15 cellular contexts compared by ENCODE assay signal in genomic region chr9:114680266-114681011, GRCh38. TPM values are rescaled to one million over a fixed set of nuclear protein-coding genes. Genes with fewer than 3 reads are reported as not detected.
DNase-seq lines count a peak whose midpoint lies in the region; ATAC-seq and TF ChIP-seq lines count a peak whose summit lies in the region.
"Had no signal": no experiment of that assay in that cellular context is flagged by ENCODE, and none has a peak within 500 bp of the region (broad histone marks: within the 10 kb centered on the region; RNA-seq: fewer than 3 reads in every experiment).

No MANE protein-coding gene starts in this region.

- peak overlapping the region; percentile 77 for H2BK12ac ChIP-seq in trophoblast cell (ENCODE audit: low read length)

- peaks cover 5 to 7% of the 10 kb centered on the region in 2 experiments for H3K4me1 ChIP-seq in trophoblast cell (ENCODE audit: control insufficient read depth in 1 of 2, insufficient read depth in 2 of 2, low read length in 2 of 2)
- H3K4me1 ChIP-seq in left lung: peaks cover 0 to 5% of the 10 kb centered on the region in 2 donors

- peak overlapping the region; percentile 23 for H3K27ac Mint-ChIP-seq in activated T-cell treated with anti-CD3 and anti-CD28 coated beads, Interleukin-2, amount 50 U/mL, for 72 hours
- H3K27ac Mint-ChIP-seq in activated T-helper 17 cell treated with anti-CD3 and anti-CD28 coated beads, Interleukin-2, amount 50 U/mL, for 72 hours: peak overlapping the region; percentile 71
- no peak overlapping the region for H3K27ac Mint-ChIP-seq in glutamatergic neuron (ENCODE audit: unreplicated experiment)

- no peak overlapping the region for H4K8ac ChIP-seq in trophoblast cell (ENCODE audit: low read depth, low read length)

- no peak overlapping the region for H4K12ac ChIP-seq in trophoblast cell (ENCODE audit: low read depth, low read length)

- no peaks in the 10 kb centered on the region for H3K9me3 ChIP-seq in trophoblast cell (ENCODE audit: insufficient read depth, low read depth, low read length)
- H3K9me3 ChIP-seq in left lung: no peaks in the 10 kb centered on the region
- H3K9me3 ChIP-seq: A549 had no signal

- H3K27me3 ChIP-seq in trophoblast cell (ENCODE audit: insufficient read depth, low read length) (no peaks in the 10 kb centered on the region), left lung (no peaks in the 10 kb centered on the region)

- H3K9ac ChIP-seq in trophoblast cell (ENCODE audit: low read length): no peak overlapping the region

- no CpG with 5 or more reads among the region's 8 CpGs for WGBS in trophoblast cell (ENCODE audit: extremely low coverage, insufficient coverage, insufficient read length)

- H3K79me1 ChIP-seq in trophoblast cell (ENCODE audit: low read length): peaks cover 6% of the 10 kb centered on the region

- no peak overlapping the region for H2BK5ac ChIP-seq in trophoblast cell (ENCODE audit: low read depth, low read length, poor library complexity)

- peak overlapping the region in 1 of 2 donors; percentile 34 for H3K4me3 Mint-ChIP-seq in activated T-cell treated with anti-CD3 and anti-CD28 coated beads, Interleukin-2, amount 50 U/mL, for 72 hours
- H3K4me3 Mint-ChIP-seq in activated T-helper 17 cell treated with anti-CD3 and anti-CD28 coated beads, Interleukin-2, amount 50 U/mL, for 72 hours: peak overlapping the region; percentile 12
- H3K4me3 Mint-ChIP-seq in glutamatergic neuron (ENCODE audit: unreplicated experiment): no peak overlapping the region

- H3K4me1 Mint-ChIP-seq in activated T-cell treated with anti-CD3 and anti-CD28 coated beads, Interleukin-2, amount 50 U/mL, for 72 hours (ENCODE audit: low read depth): peaks cover 55% of the 10 kb centered on the region
- H3K4me1 Mint-ChIP-seq in activated T-helper 17 cell treated with anti-CD3 and anti-CD28 coated beads, Interleukin-2, amount 50 U/mL, for 72 hours: peaks cover 21% of the 10 kb centered on the region
- no peaks in the 10 kb centered on the region for H3K4me1 Mint-ChIP-seq in glutamatergic neuron (ENCODE audit: low read depth, unreplicated experiment)

- H3K36me3 ChIP-seq in trophoblast cell (ENCODE audit: control insufficient read depth in 1 of 2, insufficient read depth in 2 of 2, low read length in 2 of 2) (peaks cover 0 to 1% of the 10 kb centered on the region in 2 experiments), left lung (no peaks in the 10 kb centered on the region)

- H3K14ac ChIP-seq in trophoblast cell (ENCODE audit: low read length): no peak overlapping the region

- no peak overlapping the region for H2AFZ ChIP-seq in trophoblast cell (ENCODE audit: insufficient read depth, low read length, poor library complexity)

- no peak overlapping the region for H3K4ac ChIP-seq in trophoblast cell (ENCODE audit: low read depth, low read length)

- H4K91ac ChIP-seq in trophoblast cell (ENCODE audit: low read depth, low read length): peak overlapping the region; percentile 42

- H3K27ac ChIP-seq in trophoblast cell (ENCODE audit: low read depth, low read length) (no peak overlapping the region), left lung (no peak overlapping the region)
- H3K27ac ChIP-seq: RWPE1 had no signal

- no peaks in the 10 kb centered on the region for H3K9me3 Mint-ChIP-seq in activated T-cell treated with anti-CD3 and anti-CD28 coated beads, Interleukin-2, amount 50 U/mL, for 72 hours
- H3K9me3 Mint-ChIP-seq in activated T-helper 17 cell treated with anti-CD3 and anti-CD28 coated beads, Interleukin-2, amount 50 U/mL, for 72 hours: no peaks in the 10 kb centered on the region
- H3K9me3 Mint-ChIP-seq in glutamatergic neuron (ENCODE audit: unreplicated experiment): no peaks in the 10 kb centered on the region

- H2BK120ac ChIP-seq in trophoblast cell (ENCODE audit: insufficient read depth, low read length, poor library complexity): peak overlapping the region; percentile 38

- ATAC-seq in activated T-cell treated with anti-CD3 and anti-CD28 coated beads, Interleukin-2, amount 50 U/mL, for 72 hours (replicated peaks in 1 of 2): peak in 1 of 2 donors; percentile 34
- ATAC-seq in activated T-helper 17 cell treated with anti-CD3 and anti-CD28 coated beads, Interleukin-2, amount 50 U/mL, for 72 hours (replicated peaks): peak; percentile 13
- ATAC-seq in left lung (no peak), GM18502 (IDR thresholded peaks at IDR 0.05; ENCODE audit: poor library complexity, unreplicated experiment) (no peak)
- ATAC-seq: A549 had no signal

- H3K18ac ChIP-seq in trophoblast cell (ENCODE audit: low read length): no peak overlapping the region

- peaks cover 1 to 6% of the 10 kb centered on the region in 2 donors for H3K36me3 Mint-ChIP-seq in activated T-cell treated with anti-CD3 and anti-CD28 coated beads, Interleukin-2, amount 50 U/mL, for 72 hours (ENCODE audit: insufficient read depth in 2 of 2)
- H3K36me3 Mint-ChIP-seq in activated T-helper 17 cell treated with anti-CD3 and anti-CD28 coated beads, Interleukin-2, amount 50 U/mL, for 72 hours (ENCODE audit: low read depth): peaks cover 7% of the 10 kb centered on the region
- no peaks in the 10 kb centered on the region for H3K36me3 Mint-ChIP-seq in glutamatergic neuron (ENCODE audit: unreplicated experiment)

- DNase-seq in activated T-cell treated with anti-CD3 and anti-CD28 coated beads, Interleukin-2, amount 50 U/mL, for 72 hours: no peak
- DNase-seq in activated T-cell treated with anti-CD3 and anti-CD28 coated beads, Interleukin-2, amount 50 U/mL, for 1 hour: no peak
- DNase-seq in fibroblast of gingiva (ENCODE audit: low read depth) (peak; percentile 46), trophoblast cell (no peak), left lung (no peak), glutamatergic neuron (no peak)
- DNase-seq: AML-193, NCI-H1092, NCI-H226, NCI-H526 treated with DMSO at 0.1 percent for 48 hours had no signal

- H2AK5ac ChIP-seq in trophoblast cell (ENCODE audit: low read length): peak overlapping the region; percentile 35

- H3K4me3 ChIP-seq in trophoblast cell (ENCODE audit: low read depth, low read length): no peak overlapping the region
- H3K4me3 ChIP-seq in left lung: no peak overlapping the region
- H3K4me3 ChIP-seq: A549 had no signal

- H3K27me3 Mint-ChIP-seq in activated T-cell treated with anti-CD3 and anti-CD28 coated beads, Interleukin-2, amount 50 U/mL, for 72 hours (ENCODE audit: low read depth): no peaks in the 10 kb centered on the region
- peaks cover 9% of the 10 kb centered on the region for H3K27me3 Mint-ChIP-seq in activated T-helper 17 cell treated with anti-CD3 and anti-CD28 coated beads, Interleukin-2, amount 50 U/mL, for 72 hours
- no peaks in the 10 kb centered on the region for H3K27me3 Mint-ChIP-seq in glutamatergic neuron (ENCODE audit: unreplicated experiment)

- intact Hi-C loops in left lung (cut with DNase I): loop anchor here in 1 of 2 donors (10.0 kb wide), 2 partner anchors 234 to 334 kb away; no protein-coding TSS in a partner anchor

- H3K23ac ChIP-seq in trophoblast cell (ENCODE audit: low read length): no peak overlapping the region

- no peaks in the 10 kb centered on the region for H3K79me2 ChIP-seq in trophoblast cell (ENCODE audit: control insufficient read depth, insufficient read depth, low read length, poor library complexity)

- H3K4me2 ChIP-seq in trophoblast cell (ENCODE audit: low read length): no peak overlapping the region
- H3K4me2 ChIP-seq: A549 had no signal

- TF ChIP-seq CTCF in left lung (IDR thresholded peaks at IDR 0.05) (no peak), glutamatergic neuron (IDR thresholded peaks at IDR 0.05; ENCODE audit: partially characterized antibody, unreplicated experiment) (no peak)

RNA-seq across cellular contexts. Expression of gene TEX48, which starts 1.6 kb away (rescaled TPM):
- 1 to 10 TPM; 1.4 to 1.7 TPM for total RNA-seq in activated T-cell treated with anti-CD3 and anti-CD28 coated beads, Interleukin-2, amount 50 U/mL, for 72 hours
- total RNA-seq in activated T-helper 17 cell treated with anti-CD3 and anti-CD28 coated beads, Interleukin-2, amount 50 U/mL, for 72 hours: under 1 TPM; 0.42 to 0.67 TPM
- not detected in 2 replicates for polyA plus RNA-seq in trophoblast cell (2013)
- not detected for total RNA-seq in left lung
- not detected for total RNA-seq in glutamatergic neuron (ENCODE audit: unreplicated experiment)
- total RNA-seq: OCI-LY7 had no signal
- polyA plus RNA-seq: A549 had no signal

RNA-seq across cellular contexts. Expression of gene TEX53, which starts 22.8 kb away (rescaled TPM):
- total RNA-seq in activated T-cell treated with anti-CD3 and anti-CD28 coated beads, Interleukin-2, amount 50 U/mL, for 72 hours: not detected
- not detected for total RNA-seq in activated T-helper 17 cell treated with anti-CD3 and anti-CD28 coated beads, Interleukin-2, amount 50 U/mL, for 72 hours
- not detected in 2 replicates for polyA plus RNA-seq in trophoblast cell (2013)
- total RNA-seq in left lung (not detected), glutamatergic neuron (ENCODE audit: unreplicated experiment) (not detected)
- total RNA-seq: OCI-LY7 had no signal
- polyA plus RNA-seq: A549 had no signal
